33 cellular contexts compared by ENCODE assay signal in the genomic region with DNA sequence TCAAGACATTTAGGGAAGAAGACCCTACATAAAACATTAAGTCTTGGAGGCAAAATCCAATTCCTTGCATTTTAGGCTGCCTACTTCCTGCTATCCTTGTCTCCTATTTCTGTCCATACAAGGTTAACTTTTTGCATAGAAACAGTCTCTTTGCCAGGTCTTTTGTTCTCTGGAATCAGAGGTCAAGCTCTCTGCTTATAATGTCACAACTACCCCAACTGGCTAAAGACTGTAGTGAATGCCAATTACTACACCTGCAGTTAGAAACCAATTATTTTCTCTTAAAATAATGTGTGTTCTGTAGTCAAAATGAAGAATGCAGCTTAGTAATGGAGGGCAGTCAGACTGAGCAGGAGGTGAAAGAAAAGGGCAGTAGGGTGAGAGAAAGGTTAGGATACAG.
"Had no signal": no experiment of that assay in that cellular context is flagged by ENCODE, and none has a peak within 500 bp of the region (broad histone marks: within the 10 kb centered on the region; RNA-seq: fewer than 3 reads in every experiment).

No MANE protein-coding gene starts in this region.

- H3K4me2 ChIP-seq: SK-N-SH had no signal

- H3K4me3 Mint-ChIP-seq: activated CD4-positive, alpha-beta T cell treated with anti-CD3 and anti-CD28 coated beads, Interleukin-2, amount 10 ng/mL, durations not matched to agents 24 days and 14 days; activated CD8-positive, alpha-beta T cell treated with anti-CD3 and anti-CD28 coated beads for 36 hours; activated naive CD8-positive, alpha-beta T cell treated with anti-CD3 and anti-CD28 coated beads for 36 hours; activated T-cell treated with anti-CD3 and anti-CD28 coated beads, Interleukin-2, amount 50 U/mL, for 72 hours; activated T-helper 17 cell treated with anti-CD3 and anti-CD28 coated beads, Interleukin-2, amount 50 U/mL, for 72 hours; central memory CD8-positive, alpha-beta T cell; T-helper 1 cell treated with Interleukin-12 subunit alpha and Interleukin-12 subunit beta and Interleukin-4 antibody, amounts not matched to agents 30 μg/mL and 1 μg/mL, for 36 hours; T-helper 2 cell treated with Interferon-gamma antibody and Interleukin-4, amounts not matched to agents 5 μg/mL and 100 μg/mL, for 36 hours had no signal

- H3K36me3 ChIP-seq: brain microvascular endothelial cell, cardiac muscle cell, MG63, SJCRH30 had no signal

- H3K9me2 ChIP-seq: SK-N-SH had no signal

- H3K27ac ChIP-seq: brain microvascular endothelial cell, cardiac muscle cell, SJCRH30 had no signal

- H3K27me3 ChIP-seq: brain microvascular endothelial cell, cardiac muscle cell, MG63, SJCRH30 had no signal

- H3K27ac Mint-ChIP-seq: activated CD4-positive, alpha-beta T cell treated with anti-CD3 and anti-CD28 coated beads, Interleukin-2, amount 10 ng/mL, durations not matched to agents 24 days and 14 days; activated CD8-positive, alpha-beta T cell treated with anti-CD3 and anti-CD28 coated beads for 36 hours; activated naive CD8-positive, alpha-beta T cell treated with anti-CD3 and anti-CD28 coated beads for 36 hours; activated T-helper 17 cell treated with anti-CD3 and anti-CD28 coated beads, Interleukin-2, amount 50 U/mL, for 72 hours; T-helper 1 cell treated with Interleukin-12 subunit alpha and Interleukin-12 subunit beta and Interleukin-4 antibody, amounts not matched to agents 30 μg/mL and 1 μg/mL, for 36 hours; T-helper 2 cell treated with Interferon-gamma antibody and Interleukin-4, amounts not matched to agents 5 μg/mL and 100 μg/mL, for 36 hours had no signal

- H3K9me3 Mint-ChIP-seq: activated CD4-positive, alpha-beta T cell treated with anti-CD3 and anti-CD28 coated beads, Interleukin-2, amount 10 ng/mL, durations not matched to agents 24 days and 14 days had no signal

- H3K4me3 ChIP-seq: cardiac muscle cell, MG63, SJCRH30 had no signal

- ATAC-seq: activated CD8-positive, alpha-beta T cell treated with anti-CD3 and anti-CD28 coated beads for 36 hours; activated T-cell treated with anti-CD3 and anti-CD28 coated beads, Interleukin-2, amount 50 U/mL, for 72 hours; activated T-helper 17 cell treated with anti-CD3 and anti-CD28 coated beads, Interleukin-2, amount 50 U/mL, for 72 hours; Panc1 had no signal

- H3K27me3 Mint-ChIP-seq: activated CD4-positive, alpha-beta T cell treated with anti-CD3 and anti-CD28 coated beads, Interleukin-2, amount 10 ng/mL, durations not matched to agents 24 days and 14 days; activated CD8-positive, alpha-beta T cell treated with anti-CD3 and anti-CD28 coated beads for 36 hours; activated naive CD8-positive, alpha-beta T cell treated with anti-CD3 and anti-CD28 coated beads for 36 hours; activated T-helper 17 cell treated with anti-CD3 and anti-CD28 coated beads, Interleukin-2, amount 50 U/mL, for 72 hours; central memory CD8-positive, alpha-beta T cell had no signal

- H3K36me3 Mint-ChIP-seq: activated naive CD8-positive, alpha-beta T cell treated with anti-CD3 and anti-CD28 coated beads for 36 hours had no signal

- DNase-seq: activated CD4-positive, alpha-beta T cell treated with anti-CD3 and anti-CD28 coated beads, Interleukin-2, amount 10 ng/mL, durations not matched to agents 24 days and 14 days; activated CD4-positive, alpha-beta T cell treated with anti-CD3 and anti-CD28 coated beads, Interleukin-2, amount 50 U/mL, for 4 hours; activated CD8-positive, alpha-beta T cell treated with anti-CD3 and anti-CD28 coated beads for 36 hours; activated effector memory CD4-positive, alpha-beta T cell treated with anti-CD3 and anti-CD28 coated beads, Interleukin-2, amount 50 U/mL, for 16 hours; activated naive CD4-positive, alpha-beta T cell; activated naive CD4-positive, alpha-beta T cell treated with anti-CD3 and anti-CD28 coated beads, Interleukin-2, amount 50 U/mL, for 16 hours; activated naive CD8-positive, alpha-beta T cell treated with anti-CD3 and anti-CD28 coated beads for 36 hours; activated T-cell treated with anti-CD3 and anti-CD28 coated beads, Interleukin-2, amount 50 U/mL, for 1 hour; activated T-cell treated with anti-CD3 and anti-CD28 coated beads, Interleukin-2, amount 50 U/mL, for 72 hours; amniotic stem cell; aorta; brain microvascular endothelial cell; Kasumi-1; KG1; MG63; NCI-H1048; NCI-H1105 treated with DMSO at 0.1 percent for 48 hours; NCI-H1436; NCI-H1694; NCI-H1930; NCI-H2081 treated with DMSO at 0.1 percent for 48 hours; NCI-H510A; NCI-H526; NCI-H774; SHP77; SJCRH30; SK-N-SH had no signal

- H3K4me1 Mint-ChIP-seq: activated CD4-positive, alpha-beta T cell treated with anti-CD3 and anti-CD28 coated beads, Interleukin-2, amount 10 ng/mL, durations not matched to agents 24 days and 14 days; activated naive CD8-positive, alpha-beta T cell treated with anti-CD3 and anti-CD28 coated beads for 36 hours; activated T-helper 17 cell treated with anti-CD3 and anti-CD28 coated beads, Interleukin-2, amount 50 U/mL, for 72 hours; central memory CD8-positive, alpha-beta T cell had no signal
